26 cellular contexts compared by ENCODE assay signal in genomic region chr5:114317751-114318150, GRCh38. TPM values are rescaled to one million over a fixed set of nuclear protein-coding genes. Genes with fewer than 3 reads are reported as not detected.
"Had no signal": no experiment of that assay in that cellular context is flagged by ENCODE, and none has a peak within 500 bp of the region (broad histone marks: within the 10 kb centered on the region; RNA-seq: fewer than 3 reads in every experiment).

No MANE protein-coding gene starts in this region.

- H3K4me1 Mint-ChIP-seq: activated CD4-positive, alpha-beta T cell treated with anti-CD3 and anti-CD28 coated beads, Interleukin-2, amount 10 ng/mL, durations not matched to agents 7 days and 5 days; activated naive CD4-positive, alpha-beta T cell treated with anti-CD3 and anti-CD28 coated beads, Interleukin-2, amount 50 U/mL, for 24 hours; natural killer cell had no signal

- H3K27ac Mint-ChIP-seq: activated CD4-positive, alpha-beta T cell treated with anti-CD3 and anti-CD28 coated beads, Interleukin-2, amount 10 ng/mL, durations not matched to agents 7 days and 5 days; activated CD8-positive, alpha-beta T cell treated with anti-CD3 and anti-CD28 coated beads for 36 hours; activated naive CD4-positive, alpha-beta T cell treated with anti-CD3 and anti-CD28 coated beads, Interleukin-2, amount 50 U/mL, for 24 hours; activated T-helper 1 cell treated with anti-CD3 and anti-CD28 coated beads, Interleukin-12 subunit alpha, Interleukin-12 subunit beta, Interleukin-2, Interleukin-4 antibody, amounts not matched to agents 30 ng/mL and 10 ng/mL and 1 ng/mL, durations not matched to agents 14 hours and 24 hours and 36 hours; effector memory CD8-positive, alpha-beta T cell; mesothelial cell of epicardium; natural killer cell; T-helper 2 cell treated with Interferon-gamma antibody and Interleukin-4, amounts not matched to agents 5 μg/mL and 100 μg/mL, for 36 hours had no signal

- H3K4me3 Mint-ChIP-seq: activated CD4-positive, alpha-beta T cell treated with anti-CD3 and anti-CD28 coated beads, Interleukin-2, amount 10 ng/mL, durations not matched to agents 7 days and 5 days; activated CD8-positive, alpha-beta T cell treated with anti-CD3 and anti-CD28 coated beads for 36 hours; activated naive CD4-positive, alpha-beta T cell treated with anti-CD3 and anti-CD28 coated beads, Interleukin-2, amount 50 U/mL, for 24 hours; activated T-helper 1 cell treated with anti-CD3 and anti-CD28 coated beads, Interleukin-12 subunit alpha, Interleukin-12 subunit beta, Interleukin-2, Interleukin-4 antibody, amounts not matched to agents 30 ng/mL and 10 ng/mL and 1 ng/mL, durations not matched to agents 14 hours and 24 hours and 36 hours; effector memory CD8-positive, alpha-beta T cell; mesothelial cell of epicardium; natural killer cell; T-helper 2 cell treated with Interferon-gamma antibody and Interleukin-4, amounts not matched to agents 5 μg/mL and 100 μg/mL, for 36 hours had no signal

- H3K36me3 ChIP-seq: esophagus muscularis mucosa, gastroesophageal sphincter, heart left ventricle, lower lobe of right lung, thoracic aorta, upper lobe of left lung, WERI-Rb-1 had no signal

- ATAC-seq: activated CD8-positive, alpha-beta T cell treated with anti-CD3 and anti-CD28 coated beads for 36 hours; effector memory CD8-positive, alpha-beta T cell; gastroesophageal sphincter; heart left ventricle; left lobe of liver; lower lobe of right lung; natural killer cell; sciatic nerve had no signal

- FAIRE-seq: astrocyte had no signal

- DNase-seq: activated CD4-positive, alpha-beta T cell treated with anti-CD3 and anti-CD28 coated beads, Interleukin-2, amount 10 ng/mL, durations not matched to agents 7 days and 5 days; activated CD4-positive, CD25-positive, alpha-beta regulatory T cell treated with anti-CD3 and anti-CD28 coated beads, Interleukin-2, amount 50 U/mL, for 72 hours; activated CD8-positive, alpha-beta T cell treated with anti-CD3 and anti-CD28 coated beads for 36 hours; activated gamma-delta T cell treated with Interleukin-2 at 50 U/mL for 16 hours; central memory CD4-positive, alpha-beta T cell; dorsolateral prefrontal cortex; effector memory CD8-positive, alpha-beta T cell; heart left ventricle; kidney; lower lobe of right lung; natural killer cell; stimulated activated CD4-positive, alpha-beta T cell treated with anti-CD3 and anti-CD28 coated beads, Interleukin-4, amount 100 ng/mL, for 1 hour; stimulated activated naive CD4-positive, alpha-beta T cell; WERI-Rb-1 had no signal

- H3K27me3 ChIP-seq: dorsolateral prefrontal cortex, esophagus muscularis mucosa, gastroesophageal sphincter, heart left ventricle, upper lobe of left lung had no signal

- H3K27ac ChIP-seq: dorsolateral prefrontal cortex, esophagus muscularis mucosa, gastroesophageal sphincter, lower lobe of right lung, thoracic aorta, upper lobe of left lung, WERI-Rb-1 had no signal

- H3K27me3 Mint-ChIP-seq: activated CD4-positive, alpha-beta T cell treated with anti-CD3 and anti-CD28 coated beads, Interleukin-2, amount 10 ng/mL, durations not matched to agents 7 days and 5 days; activated CD8-positive, alpha-beta T cell treated with anti-CD3 and anti-CD28 coated beads for 36 hours; activated naive CD4-positive, alpha-beta T cell treated with anti-CD3 and anti-CD28 coated beads, Interleukin-2, amount 50 U/mL, for 24 hours; effector memory CD8-positive, alpha-beta T cell had no signal

- H3K4me3 ChIP-seq: dorsolateral prefrontal cortex, esophagus muscularis mucosa, gastroesophageal sphincter, heart left ventricle, lower lobe of right lung, thoracic aorta, upper lobe of left lung had no signal

- H3K4me1 ChIP-seq: gastroesophageal sphincter, upper lobe of left lung had no signal

- H3K9me3 ChIP-seq: esophagus muscularis mucosa, gastroesophageal sphincter, heart left ventricle, lower lobe of right lung, thoracic aorta, upper lobe of left lung had no signal

- H3K36me3 Mint-ChIP-seq: activated naive CD4-positive, alpha-beta T cell treated with anti-CD3 and anti-CD28 coated beads, Interleukin-2, amount 50 U/mL, for 24 hours; mesothelial cell of epicardium; natural killer cell had no signal

RNA-seq across cellular contexts. Expression of gene KCNN2, which starts 44.1 kb away (rescaled TPM):
- total RNA-seq: activated CD4-positive, alpha-beta T cell treated with anti-CD3 and anti-CD28 coated beads, Interleukin-2, amount 10 ng/mL, durations not matched to agents 7 days and 5 days; activated CD8-positive, alpha-beta T cell treated with anti-CD3 and anti-CD28 coated beads for 36 hours; activated T-helper 1 cell treated with anti-CD3 and anti-CD28 coated beads, Interleukin-12 subunit alpha, Interleukin-12 subunit beta, Interleukin-2, Interleukin-4 antibody, amounts not matched to agents 30 ng/mL and 10 ng/mL and 1 ng/mL, durations not matched to agents 14 hours and 24 hours and 36 hours; natural killer cell; osteoblast; thoracic aorta had no signal
